ENCODE assay signal across 2 cellular contexts in the genomic region with DNA sequence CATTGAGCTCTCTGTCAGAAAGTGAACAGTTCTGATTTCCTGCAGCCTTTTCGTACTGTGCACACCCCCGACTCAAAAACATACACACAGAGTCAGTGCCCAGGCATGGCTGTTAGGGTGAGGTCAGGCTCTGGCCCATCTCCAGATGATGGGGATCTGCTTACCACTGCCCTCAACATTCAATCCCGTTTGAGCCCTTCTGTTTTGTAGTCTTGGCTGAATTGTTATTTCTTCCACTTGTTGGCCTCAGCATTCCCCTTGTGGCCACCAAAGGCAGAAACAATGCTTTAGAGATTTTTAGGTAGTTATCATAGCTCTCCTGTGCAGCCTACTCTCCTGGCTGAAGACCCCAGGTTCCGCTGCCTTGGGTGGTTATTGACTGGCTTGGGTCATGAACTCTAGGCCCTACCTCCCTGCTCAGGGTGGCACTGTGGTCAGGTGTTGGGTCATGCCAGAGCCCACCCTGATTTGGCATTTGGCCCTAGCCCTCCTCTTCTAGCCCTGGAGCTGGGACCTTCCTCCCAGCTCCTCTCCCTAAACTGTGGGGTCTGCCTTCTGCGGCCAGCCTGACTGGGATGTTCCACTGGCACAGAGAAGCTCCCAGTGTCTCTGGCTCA.
A peak's percentile ranks its signal among the peaks of the same experiment; 100 is the strongest.
TF ChIP-seq lines count a peak whose summit lies in the region.

No MANE protein-coding gene starts in this region.

TF ChIP-seq in SK-N-SH, 30 proteins besides CTCF, POLR2A, EP300 and RAD21:
- no peak for TF ChIP-seq JUND (IDR thresholded peaks at IDR 0.05)
- TF ChIP-seq EZH2phosphoT487 (IDR thresholded peaks at IDR 0.05; ENCODE audit: borderline replicate concordance, low read depth) = no peak
- no peak for TF ChIP-seq YY1 (IDR thresholded peaks at IDR 0.05; ENCODE audit: low read depth)
- TF ChIP-seq GABPA (IDR thresholded peaks at IDR 0.05; ENCODE audit: low read depth) = no peak
- TF ChIP-seq FOXM1 (IDR thresholded peaks at IDR 0.05; ENCODE audit: low read depth) = no peak
- TF ChIP-seq RFX5 (IDR thresholded peaks at IDR 0.05; ENCODE audit: low read length) = no peak
- TF ChIP-seq TEAD4 (IDR thresholded peaks at IDR 0.05; ENCODE audit: borderline replicate concordance, insufficient read depth) = no peak
- no peak for TF ChIP-seq SIN3A (IDR thresholded peaks at IDR 0.05; ENCODE audit: borderline replicate concordance, low read depth, low read length)
- no peak for TF ChIP-seq NRF1 (IDR thresholded peaks at IDR 0.05; ENCODE audit: low read depth, low read length)
- peak; percentile 41 for TF ChIP-seq SMC3 (IDR thresholded peaks at IDR 0.05; ENCODE audit: low read depth, low read length)
- TF ChIP-seq, protein P1, sequence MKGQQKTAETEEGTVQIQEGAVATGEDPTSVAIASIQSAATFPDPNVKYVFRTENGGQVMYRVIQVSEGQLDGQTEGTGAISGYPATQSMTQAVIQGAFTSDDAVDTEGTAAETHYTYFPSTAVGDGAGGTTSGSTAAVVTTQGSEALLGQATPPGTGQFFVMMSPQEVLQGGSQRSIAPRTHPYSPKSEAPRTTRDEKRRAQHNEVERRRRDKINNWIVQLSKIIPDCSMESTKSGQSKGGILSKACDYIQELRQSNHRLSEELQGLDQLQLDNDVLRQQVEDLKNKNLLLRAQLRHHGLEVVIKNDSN (IDR thresholded peaks at IDR 0.05; ENCODE audit: borderline replicate concordance, low read depth) = no peak
- no peak for TF ChIP-seq CHD2 (IDR thresholded peaks at IDR 0.05; ENCODE audit: low read length, partially characterized antibody)
- TF ChIP-seq MXI1 (IDR thresholded peaks at IDR 0.05; ENCODE audit: low read depth, low read length) = peak; percentile 26; the same call in 1 of the 2 replicates
- TF ChIP-seq POLR2AphosphoS5 (IDR thresholded peaks at IDR 0.05; ENCODE audit: low read depth, low read length) = no peak
- peak; percentile 6; the same call in 1 of the 2 replicates for TF ChIP-seq FOSL2 (IDR thresholded peaks at IDR 0.05; ENCODE audit: borderline replicate concordance, low read depth)
- TF ChIP-seq MEF2A (IDR thresholded peaks at IDR 0.05; ENCODE audit: borderline replicate concordance, low read depth) = no peak
- no peak for TF ChIP-seq RCOR1 (IDR thresholded peaks at IDR 0.05; ENCODE audit: low read length)
- TF ChIP-seq, protein P2, sequence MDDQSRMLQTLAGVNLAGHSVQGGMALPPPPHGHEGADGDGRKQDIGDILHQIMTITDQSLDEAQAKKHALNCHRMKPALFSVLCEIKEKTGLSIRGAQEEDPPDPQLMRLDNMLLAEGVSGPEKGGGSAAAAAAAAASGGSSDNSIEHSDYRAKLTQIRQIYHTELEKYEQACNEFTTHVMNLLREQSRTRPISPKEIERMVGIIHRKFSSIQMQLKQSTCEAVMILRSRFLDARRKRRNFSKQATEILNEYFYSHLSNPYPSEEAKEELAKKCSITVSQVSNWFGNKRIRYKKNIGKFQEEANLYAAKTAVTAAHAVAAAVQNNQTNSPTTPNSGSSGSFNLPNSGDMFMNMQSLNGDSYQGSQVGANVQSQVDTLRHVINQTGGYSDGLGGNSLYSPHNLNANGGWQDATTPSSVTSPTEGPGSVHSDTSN (IDR thresholded peaks at IDR 0.05) = no peak
- TF ChIP-seq, protein P3, sequence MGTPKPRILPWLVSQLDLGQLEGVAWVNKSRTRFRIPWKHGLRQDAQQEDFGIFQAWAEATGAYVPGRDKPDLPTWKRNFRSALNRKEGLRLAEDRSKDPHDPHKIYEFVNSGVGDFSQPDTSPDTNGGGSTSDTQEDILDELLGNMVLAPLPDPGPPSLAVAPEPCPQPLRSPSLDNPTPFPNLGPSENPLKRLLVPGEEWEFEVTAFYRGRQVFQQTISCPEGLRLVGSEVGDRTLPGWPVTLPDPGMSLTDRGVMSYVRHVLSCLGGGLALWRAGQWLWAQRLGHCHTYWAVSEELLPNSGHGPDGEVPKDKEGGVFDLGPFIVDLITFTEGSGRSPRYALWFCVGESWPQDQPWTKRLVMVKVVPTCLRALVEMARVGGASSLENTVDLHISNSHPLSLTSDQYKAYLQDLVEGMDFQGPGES (IDR thresholded peaks at IDR 0.05; ENCODE audit: low read depth, low read length) = no peak
- peak; percentile 78 for TF ChIP-seq NFIC (IDR thresholded peaks at IDR 0.05; ENCODE audit: borderline replicate concordance)
- peak; percentile 33; the same call in 1 of the 2 replicates for TF ChIP-seq TCF12 (IDR thresholded peaks at IDR 0.05)
- no peak for TF ChIP-seq TAF1 (IDR thresholded peaks at IDR 0.05; ENCODE audit: borderline replicate concordance, low read depth, low read length)

TF ChIP-seq in HepG2, 621 proteins besides CTCF, POLR2A, EP300 and RAD21:
- no peak for TF ChIP-seq SETDB1 (CRISPR knock-in tag; IDR thresholded peaks at IDR 0.05; ENCODE audit: borderline replicate concordance)
- TF ChIP-seq ZNF775 (CRISPR knock-in tag; IDR thresholded peaks at IDR 0.05; ENCODE audit: borderline replicate concordance) = no peak
- no peak for TF ChIP-seq ZNF441 (CRISPR knock-in tag; IDR thresholded peaks at IDR 0.05; ENCODE audit: borderline replicate concordance)
- TF ChIP-seq, protein P4, sequence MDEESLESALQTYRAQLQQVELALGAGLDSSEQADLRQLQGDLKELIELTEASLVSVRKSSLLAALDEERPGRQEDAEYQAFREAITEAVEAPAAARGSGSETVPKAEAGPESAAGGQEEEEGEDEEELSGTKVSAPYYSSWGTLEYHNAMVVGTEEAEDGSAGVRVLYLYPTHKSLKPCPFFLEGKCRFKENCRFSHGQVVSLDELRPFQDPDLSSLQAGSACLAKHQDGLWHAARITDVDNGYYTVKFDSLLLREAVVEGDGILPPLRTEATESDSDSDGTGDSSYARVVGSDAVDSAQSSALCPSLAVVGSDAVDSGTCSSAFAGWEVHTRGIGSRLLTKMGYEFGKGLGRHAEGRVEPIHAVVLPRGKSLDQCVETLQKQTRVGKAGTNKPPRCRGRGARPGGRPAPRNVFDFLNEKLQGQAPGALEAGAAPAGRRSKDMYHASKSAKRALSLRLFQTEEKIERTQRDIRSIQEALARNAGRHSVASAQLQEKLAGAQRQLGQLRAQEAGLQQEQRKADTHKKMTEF (CRISPR knock-in tag; IDR thresholded peaks at IDR 0.05) = no peak
- no peak for TF ChIP-seq TOPORS (CRISPR knock-in tag; IDR thresholded peaks at IDR 0.05)
- TF ChIP-seq, protein P5, sequence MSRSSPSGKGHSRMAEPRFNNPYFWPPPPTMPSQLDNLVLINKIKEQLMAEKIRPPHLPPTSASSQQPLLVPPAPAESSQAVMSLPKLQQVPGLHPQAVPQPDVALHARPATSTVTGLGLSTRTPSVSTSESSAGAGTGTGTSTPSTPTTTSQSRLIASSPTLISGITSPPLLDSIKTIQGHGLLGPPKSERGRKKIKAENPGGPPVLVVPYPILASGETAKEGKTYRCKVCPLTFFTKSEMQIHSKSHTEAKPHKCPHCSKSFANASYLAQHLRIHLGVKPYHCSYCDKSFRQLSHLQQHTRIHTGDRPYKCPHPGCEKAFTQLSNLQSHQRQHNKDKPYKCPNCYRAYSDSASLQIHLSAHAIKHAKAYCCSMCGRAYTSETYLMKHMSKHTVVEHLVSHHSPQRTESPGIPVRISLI (CRISPR knock-in tag; IDR thresholded peaks at IDR 0.05; ENCODE audit: borderline replicate concordance) = no peak
- no peak for TF ChIP-seq SSRP1 (CRISPR knock-in tag; IDR thresholded peaks at IDR 0.05)
- TF ChIP-seq MED13 (CRISPR knock-in tag; IDR thresholded peaks at IDR 0.05) = no peak
- no peak for TF ChIP-seq KDM5B (CRISPR knock-in tag; IDR thresholded peaks at IDR 0.05; ENCODE audit: borderline replicate concordance)
- TF ChIP-seq, protein P6, sequence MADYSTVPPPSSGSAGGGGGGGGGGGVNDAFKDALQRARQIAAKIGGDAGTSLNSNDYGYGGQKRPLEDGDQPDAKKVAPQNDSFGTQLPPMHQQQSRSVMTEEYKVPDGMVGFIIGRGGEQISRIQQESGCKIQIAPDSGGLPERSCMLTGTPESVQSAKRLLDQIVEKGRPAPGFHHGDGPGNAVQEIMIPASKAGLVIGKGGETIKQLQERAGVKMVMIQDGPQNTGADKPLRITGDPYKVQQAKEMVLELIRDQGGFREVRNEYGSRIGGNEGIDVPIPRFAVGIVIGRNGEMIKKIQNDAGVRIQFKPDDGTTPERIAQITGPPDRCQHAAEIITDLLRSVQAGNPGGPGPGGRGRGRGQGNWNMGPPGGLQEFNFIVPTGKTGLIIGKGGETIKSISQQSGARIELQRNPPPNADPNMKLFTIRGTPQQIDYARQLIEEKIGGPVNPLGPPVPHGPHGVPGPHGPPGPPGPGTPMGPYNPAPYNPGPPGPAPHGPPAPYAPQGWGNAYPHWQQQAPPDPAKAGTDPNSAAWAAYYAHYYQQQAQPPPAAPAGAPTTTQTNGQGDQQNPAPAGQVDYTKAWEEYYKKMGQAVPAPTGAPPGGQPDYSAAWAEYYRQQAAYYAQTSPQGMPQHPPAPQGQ (CRISPR knock-in tag; IDR thresholded peaks at IDR 0.05; ENCODE audit: borderline replicate concordance) = no peak
- TF ChIP-seq ATAD3A (CRISPR knock-in tag; IDR thresholded peaks at IDR 0.05) = no peak
- no peak for TF ChIP-seq ZFYVE20 (CRISPR knock-in tag; IDR thresholded peaks at IDR 0.05; ENCODE audit: borderline replicate concordance, low read depth)
- no peak for TF ChIP-seq TEAD3 (CRISPR knock-in tag; optimal IDR thresholded peaks at IDR 0.05; ENCODE audit: borderline replicate concordance)
- no peak for TF ChIP-seq CHD2 (IDR thresholded peaks at IDR 0.05; ENCODE audit: low read depth, low read length)
